13 cellular contexts compared by ENCODE assay signal in genomic region chr2:229417906-229418305, GRCh38.
DNase-seq lines count a peak whose midpoint lies in the region; ATAC-seq, FAIRE-seq and TF ChIP-seq lines count a peak whose summit lies in the region.
"Had no signal": no experiment of that assay in that cellular context is flagged by ENCODE, and none has a peak within 500 bp of the region (broad histone marks: within the 10 kb centered on the region; RNA-seq: fewer than 3 reads in every experiment).

No MANE protein-coding gene starts in this region.

- no peak for FAIRE-seq in H1 (lab: Jason Lieb, UNC)

- no peak overlapping the region for H3K4ac ChIP-seq in H1 (replicated peaks; ENCODE audit: insufficient read length, low read depth, low read length)

- no peak overlapping the region for H2BK5ac ChIP-seq in H1 (ENCODE audit: low read depth, low read length)

- DNase-seq in NCI-H1105 (lab: John Stamatoyannopoulos, UW) (peak; percentile 90), NCI-H2196 treated with DMSO at 0.1 percent for 48 hours (lab: John Stamatoyannopoulos, UW; ENCODE audit: unreplicated experiment) (peak; percentile 18), H1 (ENCODE audit: low read depth in 1 of 2, low spot score in 2 of 2) (no peak), thoracic aorta (ENCODE audit: low spot score) (no peak)
- DNase-seq in activated naive CD4-positive, alpha-beta T cell treated with anti-CD3 and anti-CD28 coated beads, Interleukin-2, amount 50 U/mL, for 16 hours: no peak
- DNase-seq in activated naive CD4-positive, alpha-beta T cell (lab: John Stamatoyannopoulos, UW): no peak
- DNase-seq: activated CD8-positive, alpha-beta memory T cell treated with anti-CD3 and anti-CD28 coated beads, Interleukin-2, amount 50 U/mL, for 48 hours; CD4-positive, alpha-beta T cell; Karpas-422; NCI-H526 treated with DMSO at 0.1 percent for 48 hours had no signal

- TF ChIP-seq POLR2A in H1 (IDR thresholded peaks at IDR 0.05; ENCODE audit: control extremely low read depth in 1 of 2, low read depth in 2 of 2, low read length in 2 of 2): no peak

- WGBS in H1 (ENCODE audit: extremely low coverage in 1 of 2, insufficient coverage in 1 of 2, insufficient read length in 1 of 2, insufficient replicate concordance in 2 of 2, low coverage in 1 of 2, low lambda C conversion rate in 2 of 2, missing lambda C conversion rate in 1 of 2), 2 experiments: 45% methylated on average over 7 of the region's 7 CpGs; no CpG with 5 or more reads in 1 of the 2 experiments

- H2BK15ac ChIP-seq in H1 (ENCODE audit: low read length): 0 out of 2 replicates have a peak overlapping the region, but pooled peaks have one; percentile 53

- no peaks in the 10 kb centered on the region for H4K20me1 ChIP-seq in H1 (replicated peaks in 1 of 2; ENCODE audit: control insufficient read depth in 1 of 2, insufficient read depth in 2 of 2, low read length in 2 of 2)

- H3K27me3 ChIP-seq in H1 (replicated peaks in 1 of 4; ENCODE audit: control insufficient read depth in 3 of 4, extremely low read depth in 1 of 4, insufficient read depth in 3 of 4, low read length in 3 of 4) (no peaks in the 10 kb centered on the region), thoracic aorta (replicated peaks; ENCODE audit: insufficient read depth) (no peaks in the 10 kb centered on the region)
- H3K27me3 ChIP-seq: SJSA1 had no signal

- no peaks in the 10 kb centered on the region for H3K79me2 ChIP-seq in H1 (ENCODE audit: control insufficient read depth in 1 of 2, insufficient read depth in 2 of 2, low read length in 2 of 2)

- H3K4me3 ChIP-seq in H1 (ENCODE audit: extremely low read depth in 1 of 4, insufficient read depth in 2 of 4, low read depth in 3 of 4, low read length in 4 of 4) (no peak overlapping the region), thoracic aorta (no peak overlapping the region)
- H3K4me3 ChIP-seq: SJSA1 had no signal

- H3K23me2 ChIP-seq in H1 (ENCODE audit: low read depth, low read length): no peaks in the 10 kb centered on the region

- no peak overlapping the region for H2BK12ac ChIP-seq in H1 (ENCODE audit: low read depth, low read length)

- peaks cover 0 to 13% (median 3%) of the 10 kb centered on the region in 4 experiments; a peak in 4 of 7 replicates for H3K4me1 ChIP-seq in H1 (replicated peaks in 1 of 4; ENCODE audit: control insufficient read depth in 3 of 4, insufficient read depth in 4 of 4, low read length in 3 of 4)
- H3K4me1 ChIP-seq in thoracic aorta (ENCODE audit: control insufficient read depth in 1 of 2, low read depth in 2 of 2): peaks cover 36 to 79% of the 10 kb centered on the region in 2 donors
- H3K4me1 ChIP-seq: SJSA1 had no signal

- no peak for TF ChIP-seq CTCF in H1 (IDR thresholded peaks at IDR 0.05; ENCODE audit: control extremely low read depth in 1 of 3, insufficient read depth in 1 of 3, low read depth in 1 of 3, low read length in 3 of 3)
- TF ChIP-seq CTCF in thoracic aorta (IDR thresholded peaks at IDR 0.05): no peak

- no peak overlapping the region for H2AK5ac ChIP-seq in H1 (ENCODE audit: low read depth, low read length)

- no peak overlapping the region for H3K23ac ChIP-seq in H1 (ENCODE audit: insufficient read length)

- ATAC-seq in thoracic aorta (ENCODE audit: insufficient number of reproducible peaks, low FRiP score, low read depth): no peak
- ATAC-seq in HG02610 (IDR thresholded peaks at IDR 0.05; ENCODE audit: unreplicated experiment): no peak
- no peak for ATAC-seq in GM18861 (IDR thresholded peaks at IDR 0.05; ENCODE audit: unreplicated experiment)

- H2AFZ ChIP-seq in H1 (ENCODE audit: low read length): no peak overlapping the region

- H2BK20ac ChIP-seq in H1 (ENCODE audit: low read length): no peak overlapping the region

- H3K4me2 ChIP-seq in H1 (ENCODE audit: insufficient read depth in 1 of 2, low read depth in 2 of 2, low read length in 2 of 2): 0 out of 4 replicates have a peak overlapping the region, but pooled peaks of 1 of the 2 experiments have one; percentile 28

- no peak; a peak in 1 of 4 replicates for TF ChIP-seq RAD21 in H1 (IDR thresholded peaks at IDR 0.05 in 1 of 2, conservative IDR thresholded peaks at IDR 0.05 in 1 of 2; ENCODE audit: low read depth in 2 of 2, low read length in 2 of 2)

- no peaks in the 10 kb centered on the region for H3K79me1 ChIP-seq in H1 (ENCODE audit: low read depth, low read length)

- no peak overlapping the region for H3K18ac ChIP-seq in H1 (ENCODE audit: extremely low read depth, low read length)

- no peak overlapping the region for H4K5ac ChIP-seq in H1 (ENCODE audit: insufficient read length, low read depth, low read length)

- no peak overlapping the region for H2BK120ac ChIP-seq in H1 (replicated peaks; ENCODE audit: low read depth, low read length)

- CTCF ChIA-PET in H1 (lab: Charles Lee; ENCODE audit: partially characterized antibody): interaction anchor here (1.0 kb wide), 1 partner anchor 164 kb away, joined by 3 read pairs; no protein-coding TSS in a partner anchor

- H3K36me3 ChIP-seq in H1 (ENCODE audit: control insufficient read depth in 2 of 4, insufficient read depth in 4 of 4, low read length in 3 of 4): no peaks in the 10 kb centered on the region
- no peaks in the 10 kb centered on the region for H3K36me3 ChIP-seq in thoracic aorta
- H3K36me3 ChIP-seq: SJSA1 had no signal

- H3K9ac ChIP-seq in H1 (replicated peaks in 1 of 4; ENCODE audit: extremely low read depth in 1 of 4, low read depth in 3 of 4, low read length in 3 of 4): no peak overlapping the region

- no peak overlapping the region for H3K14ac ChIP-seq in H1 (ENCODE audit: insufficient read length)

- TF ChIP-seq EP300 in H1 (IDR thresholded peaks at IDR 0.05; ENCODE audit: borderline replicate concordance in 1 of 2, low read depth in 2 of 2, low read length in 2 of 2): no peak

- no peak overlapping the region for H3K56ac ChIP-seq in H1 (replicated peaks; ENCODE audit: insufficient read length, low read depth, low read length)

- H3K9me3 ChIP-seq in H1 (ENCODE audit: insufficient read depth in 2 of 2, low read depth in 1 of 2, low read length in 1 of 2) (no peaks in the 10 kb centered on the region; a peak in 2 of 4 replicates), thoracic aorta (no peaks in the 10 kb centered on the region)

- H4K91ac ChIP-seq in H1 (replicated peaks; ENCODE audit: insufficient read length, low read length): no peak overlapping the region

- H4K8ac ChIP-seq in H1 (ENCODE audit: extremely low read depth, insufficient read depth, low read length): no peak overlapping the region

- POLR2A ChIA-PET in H1 (lab: Charles Lee; ENCODE audit: partially characterized antibody): no interaction called here

- H3K27ac ChIP-seq in H1 (ENCODE audit: low read depth, low read length): no peak overlapping the region
- peak overlapping the region; percentile 85 to 97 for H3K27ac ChIP-seq in thoracic aorta
- H3K27ac ChIP-seq: SJSA1 had no signal

TF ChIP-seq in H1, 55 proteins besides CTCF, POLR2A, EP300 and RAD21 (continues in another document):
- TF ChIP-seq ATF2 (IDR thresholded peaks at IDR 0.05; ENCODE audit: low read length) (0 out of 2 replicates have a peak, but pooled peaks have one; percentile 32), TBP (IDR thresholded peaks at IDR 0.05; ENCODE audit: low read depth, low read length) (no peak), MAX (IDR thresholded peaks at IDR 0.05) (peak; percentile 53), SAP30 (IDR thresholded peaks at IDR 0.05; ENCODE audit: insufficient read depth, insufficient replicate concordance, low read length) (no peak), TCF12 (IDR thresholded peaks at IDR 0.05; ENCODE audit: low read depth, low read length) (no peak), JUND (IDR thresholded peaks at IDR 0.05; ENCODE audit: low read length) (peak; percentile 74), PHF8 (conservative IDR thresholded peaks at IDR 0.05; ENCODE audit: low read depth, low read length) (no peak), POLR2AphosphoS5 (IDR thresholded peaks at IDR 0.05; ENCODE audit: low read depth, low read length) (no peak), SRF (IDR thresholded peaks at IDR 0.05; ENCODE audit: low read depth, low read length) (no peak), E2F6 (IDR thresholded peaks at IDR 0.05) (0 out of 2 replicates have a peak, but pooled peaks have one; percentile 13), NANOG (IDR thresholded peaks at IDR 0.05; ENCODE audit: insufficient read depth, low read depth, low read length, poor library complexity, severe bottlenecking) (peak; percentile 48)

Comparison
In these comparisons a context has a peak if more than half of its experiments do, and no peak if none do; other contexts are left out.
1. DNase-seq: peak in NCI-H1105 (single experiment) and NCI-H2196 treated with DMSO at 0.1 percent for 48 hours (single experiment); none in H1 (0 of 2), thoracic aorta (single experiment), activated naive CD4-positive, alpha-beta T cell treated with anti-CD3 and anti-CD28 coated beads, Interleukin-2, amount 50 U/mL, for 16 hours (single experiment) and activated naive CD4-positive, alpha-beta T cell (0 of 4).